ENCODE assay signal across 14 cellular contexts in the genomic region with DNA sequence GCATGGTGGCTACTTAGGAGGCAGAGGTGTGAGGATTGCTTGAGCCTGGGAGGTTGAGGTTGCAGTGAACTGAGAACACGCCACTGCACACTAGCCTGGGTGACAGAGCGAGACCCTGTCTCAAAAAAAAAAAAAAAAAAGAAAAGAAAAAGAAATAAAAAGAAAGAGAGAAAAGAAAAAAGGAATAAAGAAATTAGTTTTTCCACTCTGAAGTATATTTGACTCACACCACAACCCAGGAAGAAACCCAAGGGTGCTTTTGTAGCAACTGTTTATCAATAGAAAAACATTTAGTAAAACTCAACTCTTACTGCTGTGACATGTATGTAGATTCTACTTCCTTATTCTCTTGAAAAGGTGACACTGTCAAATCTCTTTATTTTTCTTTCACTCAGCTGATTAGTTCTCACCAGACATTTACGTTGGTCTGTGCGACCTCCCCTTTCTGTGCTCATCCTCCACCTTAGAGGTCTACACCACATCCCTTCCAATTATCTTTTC. TPM values are rescaled to one million over a fixed set of nuclear protein-coding genes. Genes with fewer than 3 reads are reported as not detected.
DNase-seq lines count a peak whose midpoint lies in the region; ATAC-seq and TF ChIP-seq lines count a peak whose summit lies in the region.
"Had no signal": no experiment of that assay in that cellular context is flagged by ENCODE, and none has a peak within 500 bp of the region (broad histone marks: within the 10 kb centered on the region; RNA-seq: fewer than 3 reads in every experiment).

No MANE protein-coding gene starts in this region.

- H3K36me3 ChIP-seq in ACC112 (ENCODE audit: insufficient read depth, low read length): no peaks in the 10 kb centered on the region
- H3K36me3 ChIP-seq in SU-DHL-6 (ENCODE audit: low read length): no peaks in the 10 kb centered on the region
- H3K36me3 ChIP-seq in right atrium auricular region: no peaks in the 10 kb centered on the region

- no peaks in the 10 kb centered on the region for H3K9me2 ChIP-seq in SU-DHL-6 (replicated peaks; ENCODE audit: insufficient read depth, low read length)

- H4K20me1 ChIP-seq in SU-DHL-6 (ENCODE audit: low read depth, low read length): no peaks in the 10 kb centered on the region

- H3K9me3 ChIP-seq in SU-DHL-6 (ENCODE audit: insufficient read depth, low read length) (no peaks in the 10 kb centered on the region), right atrium auricular region (no peaks in the 10 kb centered on the region)

- peak; percentile 21 for ATAC-seq in GM18520 (IDR thresholded peaks at IDR 0.05; ENCODE audit: unreplicated experiment)
- peak; percentile 28 for ATAC-seq in HG02973 (IDR thresholded peaks at IDR 0.05; ENCODE audit: unreplicated experiment)
- no peak for ATAC-seq in left cardiac atrium
- ATAC-seq: activated CD4-positive, alpha-beta T cell treated with anti-CD3 and anti-CD28 coated beads for 36 hours had no signal

- peaks cover 51% of the 10 kb centered on the region for H3K4me1 ChIP-seq in ACC112 (ENCODE audit: control insufficient read depth, insufficient read depth, low read length, unreplicated experiment)
- peaks cover 0 to 7% of the 10 kb centered on the region in 2 donors for H3K4me1 ChIP-seq in right atrium auricular region

- peak overlapping the region; percentile 53 for H3K9ac ChIP-seq in SU-DHL-6 (ENCODE audit: low read length)

- H3K4me3 ChIP-seq in ACC112 (ENCODE audit: low read depth, low read length): no peak overlapping the region
- H3K4me3 ChIP-seq in SU-DHL-6 (ENCODE audit: insufficient read depth, low read length, poor library complexity, severe bottlenecking): no peak overlapping the region
- no peak overlapping the region for H3K4me3 ChIP-seq in right atrium auricular region

- peaks cover 78% of the 10 kb centered on the region for H3F3A ChIP-seq in SU-DHL-6 (ENCODE audit: insufficient read depth)

- no peaks in the 10 kb centered on the region for H3K27me3 ChIP-seq in ACC112 (ENCODE audit: insufficient read depth, low read length)
- no peaks in the 10 kb centered on the region for H3K27me3 ChIP-seq in SU-DHL-6 (ENCODE audit: low read length)
- H3K27me3 ChIP-seq in right atrium auricular region: no peaks in the 10 kb centered on the region

- H3K79me2 ChIP-seq in ACC112 (ENCODE audit: control insufficient read depth, insufficient read depth, low read length, unreplicated experiment) (no peaks in the 10 kb centered on the region), SU-DHL-6 (ENCODE audit: insufficient read depth, low read length) (no peaks in the 10 kb centered on the region)

- H3K27ac ChIP-seq in ACC112 (ENCODE audit: low read depth, low read length): peak overlapping the region; percentile 79
- peak overlapping the region; percentile 96 for H3K27ac ChIP-seq in SU-DHL-6 (ENCODE audit: low read depth, low read length)
- no peak overlapping the region for H3K27ac ChIP-seq in right atrium auricular region

- TF ChIP-seq CTCF in SU-DHL-6 (IDR thresholded peaks at IDR 0.05; ENCODE audit: insufficient read depth, low read length, poor library complexity, severe bottlenecking): no peak
- TF ChIP-seq CTCF in right atrium auricular region (IDR thresholded peaks at IDR 0.05): no peak

- DNase-seq in right atrium auricular region (ENCODE audit: low spot score) (no peak), left cardiac atrium (no peak), NCI-H2029 treated with DMSO at 0.1 percent for 48 hours (lab: John Stamatoyannopoulos, UW) (no peak)
- no peak for DNase-seq in activated CD4-positive, alpha-beta T cell treated with anti-CD3 and anti-CD28 coated beads, Interleukin-2, amount 50 U/mL, for 48 hours
- DNase-seq: activated CD4-positive, alpha-beta T cell treated with anti-CD3 and anti-CD28 coated beads for 36 hours; activated gamma-delta T cell; central memory CD4-positive, alpha-beta T cell; DMS53; NCI-H1105; NCI-H69 had no signal

- intact Hi-C loops in left cardiac atrium (cut with DNase I): no loop called here

- peak overlapping the region; percentile 75 for H3K4me2 ChIP-seq in SU-DHL-6 (ENCODE audit: low read depth, low read length, poor library complexity, severe bottlenecking)

- H2AFZ ChIP-seq in ACC112 (ENCODE audit: low read length, unreplicated experiment) (no peak overlapping the region), SU-DHL-6 (ENCODE audit: low read depth, low read length, severe bottlenecking) (no peak overlapping the region)

RNA-seq across cellular contexts. Expression of gene GPCPD1, which starts 39.4 kb away (rescaled TPM):
- 10 to 100 TPM; 11.0 to 13.8 TPM for total RNA-seq in right atrium auricular region
- 10 to 100 TPM; 22.6 to 39.0 TPM for total RNA-seq in left cardiac atrium

Comparison
In these comparisons a context has a peak if more than half of its experiments do, and no peak if none do; other contexts are left out.
1. H3K27ac ChIP-seq: peak in ACC112 (single experiment) and SU-DHL-6 (single experiment); none in right atrium auricular region (0 of 2).
2. ATAC-seq: peak in GM18520 (single experiment) and HG02973 (single experiment); none in left cardiac atrium (0 of 2).